8 cellular contexts compared by ENCODE assay signal in genomic region chr17:12256380-12256995, GRCh38.
DNase-seq lines count a peak whose midpoint lies in the region; ATAC-seq, FAIRE-seq and TF ChIP-seq lines count a peak whose summit lies in the region.

No MANE protein-coding gene starts in this region.

- H3K79me2 ChIP-seq in endothelial cell of umbilical vein (ENCODE audit: control insufficient read depth, insufficient read depth, low read length), result no peaks in the 10 kb centered on the region

- H3K36me3 Mint-ChIP-seq in activated CD4-positive, alpha-beta memory T cell treated with anti-CD3 and anti-CD28 coated beads for 36 hours, result no peaks in the 10 kb centered on the region
- H3K36me3 Mint-ChIP-seq in activated CD4-positive, alpha-beta memory T cell treated with anti-CD3 and anti-CD28 coated beads, Interleukin-2, amount 10 ng/mL, durations not matched to agents 7 days and 5 days (ENCODE audit: low read depth), result no peaks in the 10 kb centered on the region

- CTCF ChIA-PET in activated CD4-positive, alpha-beta memory T cell treated with anti-CD3 and anti-CD28 coated beads for 36 hours (lab: Charles Lee), result interaction anchor here (1.3 kb wide), 1 partner anchor 166 kb away, joined by 3 read pairs; no protein-coding TSS in a partner anchor
- CTCF ChIA-PET in activated CD4-positive, alpha-beta memory T cell treated with anti-CD3 and anti-CD28 coated beads, Interleukin-2, amount 10 ng/mL, durations not matched to agents 7 days and 5 days (lab: Charles Lee), result interaction anchor here (1.3 kb wide), 1 partner anchor 46 kb away, joined by 3 read pairs; no protein-coding TSS in a partner anchor
- CTCF ChIA-PET in endothelial cell of umbilical vein (lab: Charles Lee), result interaction anchor here (1.3 to 2.4 kb wide), 3 partner anchors 11 to 746 kb away, joined by 4 to 20 read pairs (median 6); no protein-coding TSS in a partner anchor

- DNase-seq in activated CD4-positive, alpha-beta memory T cell treated with anti-CD3 and anti-CD28 coated beads for 36 hours, result peak; percentile 21
- no peak for DNase-seq in activated CD4-positive, alpha-beta memory T cell treated with anti-CD3 and anti-CD28 coated beads, Interleukin-2, amount 10 ng/mL, durations not matched to agents 7 days and 5 days
- DNase-seq in RCC 7860 (ENCODE audit: low spot score) (peak; percentile 24), endothelial cell of umbilical vein (ENCODE audit: low read depth, low spot score) (peak; percentile 39), mucosa of gallbladder (ENCODE audit: low spot score) (peak; percentile 47), SKM-1 (lab: John Stamatoyannopoulos, UW; ENCODE audit: unreplicated experiment) (no peak)

- no peak overlapping the region for H3K4me2 ChIP-seq in endothelial cell of umbilical vein (ENCODE audit: insufficient read depth, low read length)

- H3K9me3 ChIP-seq in endothelial cell of umbilical vein (replicated peaks; ENCODE audit: control insufficient read depth, insufficient read depth, low read length), result peaks cover under 1% of the 10 kb centered on the region

- ATAC-seq in HG03175 (IDR thresholded peaks at IDR 0.05; ENCODE audit: unreplicated experiment) (peak; percentile 72), HG03457 (IDR thresholded peaks at IDR 0.05; ENCODE audit: unreplicated experiment) (no peak)

- BruUV-seq in endothelial cell of umbilical vein (replicated peaks; lab: Mats Ljungman, UMichigan), result no TSS peak

- TF ChIP-seq CTCF in endothelial cell of umbilical vein (IDR thresholded peaks at IDR 0.05; ENCODE audit: extremely low read depth in 1 of 2, insufficient read depth in 1 of 2, low read depth in 1 of 2, low read length in 2 of 2), result peak; percentile 51 to 52

- no peak overlapping the region for H3K9ac ChIP-seq in endothelial cell of umbilical vein (replicated peaks; ENCODE audit: extremely low read depth, insufficient read depth, low read length)

- H3K27ac Mint-ChIP-seq in activated CD4-positive, alpha-beta memory T cell treated with anti-CD3 and anti-CD28 coated beads for 36 hours, result no peak overlapping the region
- H3K27ac Mint-ChIP-seq in activated CD4-positive, alpha-beta memory T cell treated with anti-CD3 and anti-CD28 coated beads, Interleukin-2, amount 10 ng/mL, durations not matched to agents 7 days and 5 days, result no peak overlapping the region

- POLR2A ChIA-PET in activated CD4-positive, alpha-beta memory T cell treated with anti-CD3 and anti-CD28 coated beads for 36 hours (lab: Charles Lee), result no interaction called here
- POLR2A ChIA-PET in activated CD4-positive, alpha-beta memory T cell treated with anti-CD3 and anti-CD28 coated beads, Interleukin-2, amount 10 ng/mL, durations not matched to agents 7 days and 5 days (lab: Charles Lee), result no interaction called here
- POLR2A ChIA-PET in endothelial cell of umbilical vein (lab: Charles Lee), result no interaction called here

- H3K4me1 ChIP-seq in endothelial cell of umbilical vein (ENCODE audit: control insufficient read depth, extremely low read depth, insufficient read depth, low read length), result no peaks in the 10 kb centered on the region

- no peak overlapping the region for H3K4me3 ChIP-seq in endothelial cell of umbilical vein (replicated peaks in 1 of 3; ENCODE audit: insufficient read depth in 1 of 3, low read depth in 1 of 3, low read length in 3 of 3)

- H2AFZ ChIP-seq in endothelial cell of umbilical vein (ENCODE audit: low read depth, low read length), result no peak overlapping the region

- dilution Hi-C loops in endothelial cell of umbilical vein (cut with MboI; ENCODE audit: extremely low pct_ligation_motif_present, low sequenced_read_pairs), result no loop called here

- H3K27me3 ChIP-seq in endothelial cell of umbilical vein (ENCODE audit: control insufficient read depth in 2 of 2, insufficient read depth in 2 of 2, low read length in 2 of 2), result no peaks in the 10 kb centered on the region

- no peaks in the 10 kb centered on the region for H3K27me3 Mint-ChIP-seq in activated CD4-positive, alpha-beta memory T cell treated with anti-CD3 and anti-CD28 coated beads for 36 hours
- no peaks in the 10 kb centered on the region for H3K27me3 Mint-ChIP-seq in activated CD4-positive, alpha-beta memory T cell treated with anti-CD3 and anti-CD28 coated beads, Interleukin-2, amount 10 ng/mL, durations not matched to agents 7 days and 5 days

- intact Hi-C loops in activated CD4-positive, alpha-beta memory T cell treated with anti-CD3 and anti-CD28 coated beads for 36 hours (cut with micrococcal nuclease), result loop anchor here (2.0 to 5.0 kb wide), 2 partner anchors 486 to 746 kb away; no protein-coding TSS in a partner anchor
- intact Hi-C loops in endothelial cell of umbilical vein (cut with micrococcal nuclease), result loop anchor here (1.0 kb wide), 3 partner anchors 411 to 747 kb away; no protein-coding TSS in a partner anchor

- H3K4me3 Mint-ChIP-seq in activated CD4-positive, alpha-beta memory T cell treated with anti-CD3 and anti-CD28 coated beads for 36 hours, result no peak overlapping the region
- H3K4me3 Mint-ChIP-seq in activated CD4-positive, alpha-beta memory T cell treated with anti-CD3 and anti-CD28 coated beads, Interleukin-2, amount 10 ng/mL, durations not matched to agents 7 days and 5 days, result no peak overlapping the region

- TF ChIP-seq POLR2A in endothelial cell of umbilical vein (IDR thresholded peaks at IDR 0.05; ENCODE audit: low read depth, low read length), result no peak

- FAIRE-seq in RCC 7860 (lab: Jason Lieb, UNC), result peak; percentile 46
- peak; percentile 35 for FAIRE-seq in endothelial cell of umbilical vein (lab: Jason Lieb, UNC)

- H3K4me1 Mint-ChIP-seq in activated CD4-positive, alpha-beta memory T cell treated with anti-CD3 and anti-CD28 coated beads for 36 hours (ENCODE audit: low read depth), result no peaks in the 10 kb centered on the region
- no peaks in the 10 kb centered on the region for H3K4me1 Mint-ChIP-seq in activated CD4-positive, alpha-beta memory T cell treated with anti-CD3 and anti-CD28 coated beads, Interleukin-2, amount 10 ng/mL, durations not matched to agents 7 days and 5 days

- no peaks in the 10 kb centered on the region for H3K36me3 ChIP-seq in endothelial cell of umbilical vein (ENCODE audit: control insufficient read depth in 2 of 2, extremely low read depth in 1 of 2, insufficient read depth in 2 of 2, low read length in 2 of 2)

- H3K27ac ChIP-seq in endothelial cell of umbilical vein (ENCODE audit: insufficient read depth, low read depth, low read length), result no peak overlapping the region

- no peaks in the 10 kb centered on the region for H4K20me1 ChIP-seq in endothelial cell of umbilical vein (replicated peaks; ENCODE audit: control insufficient read depth, extremely low read depth, insufficient read depth, low read length)

- H3K9me1 ChIP-seq in endothelial cell of umbilical vein (replicated peaks; ENCODE audit: control insufficient read depth, extremely low read depth, insufficient read depth, low read length), result no peaks in the 10 kb centered on the region

- H3K9me3 Mint-ChIP-seq in activated CD4-positive, alpha-beta memory T cell treated with anti-CD3 and anti-CD28 coated beads for 36 hours, result no peaks in the 10 kb centered on the region
- peaks cover 5% of the 10 kb centered on the region for H3K9me3 Mint-ChIP-seq in activated CD4-positive, alpha-beta memory T cell treated with anti-CD3 and anti-CD28 coated beads, Interleukin-2, amount 10 ng/mL, durations not matched to agents 7 days and 5 days

TF ChIP-seq in endothelial cell of umbilical vein, 7 proteins besides CTCF, POLR2A, EP300 and RAD21:
- TF ChIP-seq MYC (IDR thresholded peaks at IDR 0.05; ENCODE audit: low read depth, low read length), result no peak
- no peak for TF ChIP-seq EZH2 (IDR thresholded peaks at IDR 0.05; ENCODE audit: borderline replicate concordance, low read depth, low read length, severe bottlenecking)
- no peak for TF ChIP-seq FOS (IDR thresholded peaks at IDR 0.05; ENCODE audit: borderline replicate concordance, insufficient read depth, low read length)
- TF ChIP-seq GATA2 (IDR thresholded peaks at IDR 0.05; ENCODE audit: insufficient read depth, insufficient read length, low read depth, low read length), result no peak
- TF ChIP-seq MAX (IDR thresholded peaks at IDR 0.05; ENCODE audit: insufficient read depth, insufficient read length), result no peak
- no peak for TF ChIP-seq POLR2AphosphoS5 (IDR thresholded peaks at IDR 0.05; ENCODE audit: insufficient read depth, low read depth, low read length)
- no peak for TF ChIP-seq JUN (IDR thresholded peaks at IDR 0.05; ENCODE audit: borderline replicate concordance, insufficient read depth, insufficient read length, low read depth)

Comparison
In these comparisons a context has a peak if more than half of its experiments do, and no peak if none do; other contexts are left out.
1. DNase-seq: peak in activated CD4-positive, alpha-beta memory T cell treated with anti-CD3 and anti-CD28 coated beads for 36 hours (single experiment), RCC 7860 (single experiment), endothelial cell of umbilical vein (single experiment) and mucosa of gallbladder (single experiment); none in activated CD4-positive, alpha-beta memory T cell treated with anti-CD3 and anti-CD28 coated beads, Interleukin-2, amount 10 ng/mL, durations not matched to agents 7 days and 5 days (single experiment) and SKM-1 (single experiment).